17 cellular contexts compared by ENCODE assay signal in genomic region chr1:39700348-39700747, GRCh38. TPM values are rescaled to one million over a fixed set of nuclear protein-coding genes. Genes with fewer than 3 reads are reported as not detected.
DNase-seq lines count a peak whose midpoint lies in the region; ATAC-seq, FAIRE-seq and TF ChIP-seq lines count a peak whose summit lies in the region.
"Had no signal": no experiment of that assay in that cellular context is flagged by ENCODE, and none has a peak within 500 bp of the region (broad histone marks: within the 10 kb centered on the region; RNA-seq: fewer than 3 reads in every experiment).

No MANE protein-coding gene starts in this region.

- no peak overlapping the region for H4K8ac ChIP-seq in H1 (ENCODE audit: extremely low read depth, insufficient read depth, low read length)

- peak overlapping the region; percentile 9; the same call in 1 of the 2 replicates for H2BK5ac ChIP-seq in H1 (ENCODE audit: low read depth, low read length)

- peaks cover 91% of the 10 kb centered on the region for H3K27me3 Mint-ChIP-seq in GM23338 (ENCODE audit: insufficient read depth, low read depth, poor library complexity)
- H3K27me3 Mint-ChIP-seq in osteocyte (ENCODE audit: unreplicated experiment): peaks cover 62% of the 10 kb centered on the region

- H3F3A ChIP-seq in GM23338 (replicated peaks; ENCODE audit: low read depth): no peaks in the 10 kb centered on the region

- peak overlapping the region; percentile 61; the same call in 1 of the 2 replicates for H2BK20ac ChIP-seq in H1 (ENCODE audit: low read length)

- WGBS in H1 (ENCODE audit: extremely low coverage in 1 of 2, insufficient coverage in 1 of 2, insufficient read length in 1 of 2, insufficient replicate concordance in 2 of 2, low coverage in 1 of 2, low lambda C conversion rate in 2 of 2, missing lambda C conversion rate in 1 of 2), 2 experiments: 68% methylated on average over 3 of the region's 3 CpGs; no CpG with 5 or more reads in 1 of the 2 experiments

- H3K23ac ChIP-seq in H1 (ENCODE audit: insufficient read length): no peak overlapping the region

- TF ChIP-seq CTCF in GM23338 (conservative IDR thresholded peaks at IDR 0.05; ENCODE audit: low read depth in 2 of 2): no peak
- TF ChIP-seq CTCF in VCaP (conservative IDR thresholded peaks at IDR 0.05): no peak
- no peak for TF ChIP-seq CTCF in H1 (IDR thresholded peaks at IDR 0.05; ENCODE audit: control extremely low read depth in 1 of 3, insufficient read depth in 1 of 3, low read depth in 1 of 3, low read length in 3 of 3)
- TF ChIP-seq CTCF in osteocyte (IDR thresholded peaks at IDR 0.05): no peak

- POLR2A ChIA-PET in H1 (lab: Charles Lee; ENCODE audit: partially characterized antibody): interaction anchor here (1.0 to 4.0 kb wide), 7 partner anchors 10 to 124 kb away, joined by 3 to 32 read pairs (median 7); partner anchors contain the start of genes HPCAL4 and PABPC4

- H3K27ac ChIP-seq in GM23338 (ENCODE audit: low read depth): no peak overlapping the region
- peak overlapping the region; percentile 76 for H3K27ac ChIP-seq in VCaP
- no peak overlapping the region for H3K27ac ChIP-seq in H1 (ENCODE audit: low read depth, low read length)
- H3K27ac ChIP-seq: BLaER1 treated with 17β-estradiol and CSF1 and Interleukin-3, amounts not matched to agents 10 nM and 100 nM; HL-60 had no signal

- H3K9me3 Mint-ChIP-seq in GM23338 (peaks cover 8% of the 10 kb centered on the region; the same call in 2 of the 3 replicates), osteocyte (ENCODE audit: unreplicated experiment) (no peaks in the 10 kb centered on the region)
- H3K9me3 Mint-ChIP-seq: CD4-positive, CD25-positive, alpha-beta regulatory T cell; HFFc6 had no signal

- H4K5ac ChIP-seq in H1 (ENCODE audit: insufficient read length, low read depth, low read length): no peak overlapping the region

- no peaks in the 10 kb centered on the region for H3K9me2 ChIP-seq in GM23338 (ENCODE audit: insufficient read depth)

- H2AK5ac ChIP-seq in H1 (ENCODE audit: low read depth, low read length): 0 out of 2 replicates have a peak overlapping the region, but pooled peaks have one; percentile 39

- H3K4me1 Mint-ChIP-seq in GM23338 (peaks cover 28% of the 10 kb centered on the region), osteocyte (ENCODE audit: unreplicated experiment) (no peaks in the 10 kb centered on the region)
- H3K4me1 Mint-ChIP-seq: CD4-positive, CD25-positive, alpha-beta regulatory T cell had no signal

- DNase-seq in GM23338 (ENCODE audit: low spot score): no peak
- no peak for DNase-seq in H1 (ENCODE audit: low read depth in 1 of 2, low spot score in 2 of 2)
- peak; percentile 44 for DNase-seq in osteocyte (ENCODE audit: extremely low spot score, unreplicated experiment)
- no peak for DNase-seq in DMS114 treated with DMSO at 0.1 percent for 48 hours (lab: John Stamatoyannopoulos, UW; ENCODE audit: unreplicated experiment)
- DNase-seq: ACHN; CD4-positive, CD25-positive, alpha-beta regulatory T cell; GOT3; HCEC 1CT; HFFc6 had no signal

- H3K4me3 ChIP-seq in GM23338 (peak overlapping the region; percentile 44; the same call in 1 of the 2 replicates), H1 (ENCODE audit: extremely low read depth in 1 of 4, insufficient read depth in 2 of 4, low read depth in 3 of 4, low read length in 4 of 4) (peak overlapping the region in 1 of 4 experiments; percentile 48; a peak in 1 of 8 replicates)
- H3K4me3 ChIP-seq: BLaER1 treated with 17β-estradiol and CSF1 and Interleukin-3, amounts not matched to agents 10 nM and 100 nM; K562 had no signal

- H3K23me2 ChIP-seq in H1 (ENCODE audit: low read depth, low read length): no peaks in the 10 kb centered on the region; the same call in 1 of the 2 replicates

- no peak for TF ChIP-seq POLR2A in H1 (IDR thresholded peaks at IDR 0.05; ENCODE audit: control extremely low read depth in 1 of 2, low read depth in 2 of 2, low read length in 2 of 2)

- TF ChIP-seq EP300 in H1 (IDR thresholded peaks at IDR 0.05; ENCODE audit: borderline replicate concordance in 1 of 2, low read depth in 2 of 2, low read length in 2 of 2): no peak

- no peak overlapping the region for H3K4ac ChIP-seq in H1 (replicated peaks; ENCODE audit: insufficient read length, low read depth, low read length)

- H3K4me2 ChIP-seq in GM23338: peak overlapping the region; percentile 75
- H3K4me2 ChIP-seq in H1 (ENCODE audit: insufficient read depth in 1 of 2, low read depth in 2 of 2, low read length in 2 of 2): peak overlapping the region in 1 of 2 experiments; percentile 46; a peak in 1 of 4 replicates
- H3K4me2 ChIP-seq: BLaER1 treated with 17β-estradiol and CSF1 and Interleukin-3, amounts not matched to agents 10 nM and 100 nM had no signal

- H3K56ac ChIP-seq in H1 (replicated peaks; ENCODE audit: insufficient read length, low read depth, low read length): no peak overlapping the region

- H2AFZ ChIP-seq in GM23338 (no peak overlapping the region), H1 (ENCODE audit: low read length) (no peak overlapping the region)

- H3K27ac Mint-ChIP-seq in GM23338 (no peak overlapping the region), osteocyte (ENCODE audit: unreplicated experiment) (no peak overlapping the region)
- H3K27ac Mint-ChIP-seq: HFFc6 had no signal

- H4K20me1 ChIP-seq in GM23338 (replicated peaks; ENCODE audit: insufficient read depth) (no peaks in the 10 kb centered on the region; the same call in 1 of the 2 replicates), H1 (replicated peaks in 1 of 2; ENCODE audit: control insufficient read depth in 1 of 2, insufficient read depth in 2 of 2, low read length in 2 of 2) (no peaks in the 10 kb centered on the region)
- H4K20me1 ChIP-seq: BLaER1 treated with 17β-estradiol and CSF1 and Interleukin-3, amounts not matched to agents 10 nM and 100 nM had no signal

- H3K4me1 ChIP-seq in GM23338 (ENCODE audit: insufficient read depth) (peaks cover 19% of the 10 kb centered on the region), H1 (replicated peaks in 1 of 4; ENCODE audit: control insufficient read depth in 3 of 4, insufficient read depth in 4 of 4, low read length in 3 of 4) (peaks cover 0 to 17% (median 9%) of the 10 kb centered on the region in 4 experiments; a peak in 5 of 7 replicates)

- H2BK12ac ChIP-seq in H1 (ENCODE audit: low read depth, low read length): peak overlapping the region; percentile 75; the same call in 1 of the 2 replicates

- H3K79me2 ChIP-seq in GM23338 (replicated peaks; ENCODE audit: insufficient read depth) (no peaks in the 10 kb centered on the region), H1 (ENCODE audit: control insufficient read depth in 1 of 2, insufficient read depth in 2 of 2, low read length in 2 of 2) (no peaks in the 10 kb centered on the region)

- no peak overlapping the region for H2BK15ac ChIP-seq in H1 (ENCODE audit: low read length)

- H3K4me3 Mint-ChIP-seq in GM23338 (peak overlapping the region; percentile 68; the same call in 2 of the 3 replicates), osteocyte (ENCODE audit: unreplicated experiment) (no peak overlapping the region)
- H3K4me3 Mint-ChIP-seq: CD4-positive, CD25-positive, alpha-beta regulatory T cell; HFFc6 had no signal

- no peak for ATAC-seq in GM23338
- no peak for ATAC-seq in GM19023 (IDR thresholded peaks at IDR 0.05; ENCODE audit: unreplicated experiment)
- no peak for ATAC-seq in SK-N-SH treated with all-trans-retinoic acid at 6 μM for 48 hours
- ATAC-seq: K562 had no signal

- H3K9me3 ChIP-seq in H1 (ENCODE audit: insufficient read depth in 2 of 2, low read depth in 1 of 2, low read length in 1 of 2): no peaks in the 10 kb centered on the region
- H3K9me3 ChIP-seq: BLaER1 treated with 17β-estradiol and CSF1 and Interleukin-3, amounts not matched to agents 10 nM and 100 nM had no signal

- CTCF ChIA-PET in H1 (lab: Charles Lee; ENCODE audit: partially characterized antibody): interaction anchor here (0.7 to 4.9 kb wide), 11 partner anchors 10 to 99 kb away, joined by 3 to 57 read pairs (median 4); partner anchors contain the start of gene NT5C1A

- H3K9ac ChIP-seq in H1 (replicated peaks in 1 of 4; ENCODE audit: extremely low read depth in 1 of 4, low read depth in 3 of 4, low read length in 3 of 4): no peak overlapping the region
- H3K9ac ChIP-seq: BLaER1 treated with 17β-estradiol and CSF1 and Interleukin-3, amounts not matched to agents 10 nM and 100 nM had no signal

- no peaks in the 10 kb centered on the region; the same call in 2 of the 3 replicates for H3K36me3 Mint-ChIP-seq in GM23338 (ENCODE audit: low read depth)
- no peaks in the 10 kb centered on the region for H3K36me3 Mint-ChIP-seq in osteocyte (ENCODE audit: unreplicated experiment)
- H3K36me3 Mint-ChIP-seq: CD4-positive, CD25-positive, alpha-beta regulatory T cell had no signal

- no peaks in the 10 kb centered on the region for H3K79me1 ChIP-seq in H1 (ENCODE audit: low read depth, low read length)

- H2BK120ac ChIP-seq in H1 (replicated peaks; ENCODE audit: low read depth, low read length): no peak overlapping the region

- no peak overlapping the region for H3K18ac ChIP-seq in H1 (ENCODE audit: extremely low read depth, low read length)

- no peak overlapping the region for H4K91ac ChIP-seq in H1 (replicated peaks; ENCODE audit: insufficient read length, low read length)

- H3K27me3 ChIP-seq in GM23338 (ENCODE audit: insufficient read depth) (peaks cover 93% of the 10 kb centered on the region), H1 (replicated peaks in 1 of 4; ENCODE audit: control insufficient read depth in 3 of 4, extremely low read depth in 1 of 4, insufficient read depth in 3 of 4, low read length in 3 of 4) (peaks cover 31 to 93% (median 63%) of the 10 kb centered on the region in 4 experiments)
- H3K27me3 ChIP-seq: BLaER1 treated with 17β-estradiol and CSF1 and Interleukin-3, amounts not matched to agents 10 nM and 100 nM had no signal

- no peak for TF ChIP-seq RAD21 in H1 (IDR thresholded peaks at IDR 0.05 in 1 of 2, conservative IDR thresholded peaks at IDR 0.05 in 1 of 2; ENCODE audit: low read depth in 2 of 2, low read length in 2 of 2)

- H3K14ac ChIP-seq in H1 (ENCODE audit: insufficient read length): no peak overlapping the region

- H3K36me3 ChIP-seq in GM23338 (ENCODE audit: insufficient read depth) (no peaks in the 10 kb centered on the region), H1 (ENCODE audit: control insufficient read depth in 2 of 4, insufficient read depth in 4 of 4, low read length in 3 of 4) (no peaks in the 10 kb centered on the region)
- H3K36me3 ChIP-seq: BLaER1 treated with 17β-estradiol and CSF1 and Interleukin-3, amounts not matched to agents 10 nM and 100 nM had no signal

- FAIRE-seq in H1 (lab: Jason Lieb, UNC): no peak
- FAIRE-seq: K562 had no signal

RNA-seq across cellular contexts. Expression of gene HPCAL4, which starts 9.1 kb away (rescaled TPM):
- total RNA-seq in GM23338 (2014; rRNA removed; shearing (Covaris generic)): 1.1 and 1.2 TPM in 2 replicates
- polyA plus RNA-seq in GM23338 (2016; fragmentation: Nextera tagmentation; extraction: Ambion mirVana) (0.08 and 0.12 TPM in 2 replicates), H1 (2011; rRNA removed) (0.55 and 0.74 TPM in 2 replicates)
- 0.46 and 0.54 TPM in 2 replicates for total RNA-seq in H1 (2021; fragmentation: NEBNext Ultra II Directional; extraction: Animal tissue kit (Norgen Biotek cat#: 25700))
- polyA plus RNA-seq in H1 (2011; cell fraction: cytosol; rRNA removed): 0.72 TPM
- polyA plus RNA-seq in H1 (2011; cell fraction: nucleus; rRNA removed): 0.97 TPM
- 0.32 to 0.92 TPM (median 0.64 TPM) in 4 replicates for polyA plus RNA-seq in H1 (2012, experiment 1 of 2)
- polyA plus RNA-seq in H1 (2012, experiment 2 of 2): 0.41 TPM
- 0.81 TPM for polyA plus RNA-seq in H1 (2013, experiment 1 of 2)
- polyA plus RNA-seq in H1 (2013, experiment 2 of 2): 0.79 TPM
- polyA minus RNA-seq in H1 (2011; rRNA and poly(A)+ RNA removed): 1.8 and 2.1 TPM in 2 replicates
- polyA minus RNA-seq in H1 (2011; cell fraction: cytosol; rRNA and poly(A)+ RNA removed): 0.51 TPM
- 1.00 TPM for polyA minus RNA-seq in H1 (2011; cell fraction: nucleus; rRNA and poly(A)+ RNA removed)
- total RNA-seq in osteocyte: not detected in 2 replicates
- total RNA-seq: A172, HFFc6 had no signal

RNA-seq across cellular contexts. Expression of gene NT5C1A, which starts 28.4 kb away (rescaled TPM):
- not detected in 2 replicates for total RNA-seq in GM23338 (2014; rRNA removed; shearing (Covaris generic))
- not detected in 2 replicates for polyA plus RNA-seq in GM23338 (2016; fragmentation: Nextera tagmentation; extraction: Ambion mirVana)
- total RNA-seq in H1 (2021; fragmentation: NEBNext Ultra II Directional; extraction: Animal tissue kit (Norgen Biotek cat#: 25700)): not detected in 2 replicates
- polyA plus RNA-seq in H1 (2011; rRNA removed): 0.06 TPM in 1 of 2 replicates, not detected in the other
- polyA plus RNA-seq in H1 (2011; cell fraction: cytosol; rRNA removed): not detected
- polyA plus RNA-seq in H1 (2011; cell fraction: nucleus; rRNA removed): not detected
- polyA plus RNA-seq in H1 (2012, experiment 1 of 2): not detected in 4 replicates
- not detected for polyA plus RNA-seq in H1 (2012, experiment 2 of 2)
- not detected for polyA plus RNA-seq in H1 (2013, experiment 1 of 2)
- polyA plus RNA-seq in H1 (2013, experiment 2 of 2): not detected
- polyA minus RNA-seq in H1 (2011; rRNA and poly(A)+ RNA removed): 0.16 TPM in 1 of 2 replicates, not detected in the other
- polyA minus RNA-seq in H1 (2011; cell fraction: cytosol; rRNA and poly(A)+ RNA removed): not detected
- polyA minus RNA-seq in H1 (2011; cell fraction: nucleus; rRNA and poly(A)+ RNA removed): not detected
- not detected in 2 replicates for total RNA-seq in osteocyte
- total RNA-seq: A172, Daoy, HFFc6, K562 had no signal
- polyA plus RNA-seq: K562 had no signal

RNA-seq across cellular contexts. Expression of gene PPIE, which starts 38.3 kb away (rescaled TPM):
- total RNA-seq in GM23338 (2014; rRNA removed; shearing (Covaris generic)): 24.3 and 27.8 TPM in 2 replicates
- polyA plus RNA-seq in GM23338 (2016; fragmentation: Nextera tagmentation; extraction: Ambion mirVana) (50.3 and 51.9 TPM in 2 replicates), H1 (2011; rRNA removed) (49.4 and 56.1 TPM in 2 replicates)
- 38.9 and 40.2 TPM in 2 replicates for total RNA-seq in H1 (2021; fragmentation: NEBNext Ultra II Directional; extraction: Animal tissue kit (Norgen Biotek cat#: 25700))
- polyA plus RNA-seq in H1 (2011; cell fraction: cytosol; rRNA removed): 79.8 TPM
- 61.8 TPM for polyA plus RNA-seq in H1 (2011; cell fraction: nucleus; rRNA removed)
- polyA plus RNA-seq in H1 (2012, experiment 1 of 2): 44.8 to 55.0 TPM (median 51.6 TPM) in 4 replicates
- 52.5 TPM for polyA plus RNA-seq in H1 (2012, experiment 2 of 2)
- 36.2 TPM for polyA plus RNA-seq in H1 (2013, experiment 1 of 2)
- polyA plus RNA-seq in H1 (2013, experiment 2 of 2): 34.8 TPM
- 33.4 and 38.9 TPM in 2 replicates for polyA minus RNA-seq in H1 (2011; rRNA and poly(A)+ RNA removed)
- 10.3 TPM for polyA minus RNA-seq in H1 (2011; cell fraction: cytosol; rRNA and poly(A)+ RNA removed)
- 27.4 TPM for polyA minus RNA-seq in H1 (2011; cell fraction: nucleus; rRNA and poly(A)+ RNA removed)
- 38.4 and 40.8 TPM in 2 replicates for total RNA-seq in osteocyte
